In the genomic region with DNA sequence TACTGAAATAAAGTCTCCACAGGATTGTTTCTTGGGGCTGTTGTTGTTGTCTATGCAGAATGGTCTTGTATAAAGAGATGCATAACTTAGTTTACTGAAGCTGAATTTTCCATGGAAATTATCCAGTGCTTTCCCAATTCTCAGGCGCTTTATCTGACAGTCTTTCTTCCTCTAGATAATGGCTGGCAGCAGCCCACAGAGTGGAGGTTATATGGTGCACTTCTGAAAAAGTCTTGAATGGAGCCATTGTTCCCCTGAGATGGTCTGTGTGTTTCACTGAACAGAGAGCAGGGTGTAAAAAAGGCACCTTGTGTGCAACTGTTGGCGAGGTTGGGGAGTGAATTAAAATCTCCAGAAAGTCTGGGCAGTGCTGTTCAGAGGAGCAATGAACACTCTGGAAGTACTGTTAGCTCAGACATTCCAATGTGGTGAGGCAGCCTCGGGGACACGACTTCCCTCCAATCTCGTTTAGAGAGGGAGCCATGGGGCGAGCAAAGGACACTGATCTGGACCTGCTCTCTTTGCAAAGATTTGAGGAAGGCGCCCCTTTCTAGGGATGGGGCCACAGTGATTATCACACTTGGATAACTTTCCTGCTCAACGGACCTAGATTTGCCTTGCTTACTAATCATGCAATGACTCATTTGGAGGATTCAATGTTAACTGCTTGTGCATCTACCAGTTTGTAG, we compare ENCODE assay signal across 8 cellular contexts. TPM values are rescaled to one million over a fixed set of nuclear protein-coding genes. Genes with fewer than 3 reads are reported as not detected.
DNase-seq lines count a peak whose midpoint lies in the region; TF ChIP-seq lines count a peak whose summit lies in the region.

No MANE protein-coding gene starts in this region.

- H3K4me1 ChIP-seq in HEK293 (ENCODE audit: control insufficient read depth, insufficient read depth, low read length) (peaks cover 24% of the 10 kb centered on the region), skeletal muscle tissue (ENCODE audit: control insufficient read depth in 3 of 3, insufficient read depth in 3 of 3, low read length in 3 of 3) (peaks cover 11 to 34% (median 16%) of the 10 kb centered on the region in 3 donors)

- DNase-seq in brain microvascular endothelial cell (peak; percentile 79), inferior parietal cortex (ENCODE audit: extremely low spot score) (peak; percentile 14), DMS114 treated with DMSO at 0.1 percent for 48 hours (lab: John Stamatoyannopoulos, UW; ENCODE audit: unreplicated experiment) (no peak), T-helper 9 cell (no peak), NCI-H2029 treated with DMSO at 0.1 percent for 48 hours (lab: John Stamatoyannopoulos, UW) (no peak), middle frontal gyrus (ENCODE audit: extremely low spot score, low spot score) (no peak)

- H3K27me3 ChIP-seq in brain microvascular endothelial cell (replicated peaks) = no peaks in the 10 kb centered on the region
- no peaks in the 10 kb centered on the region for H3K27me3 ChIP-seq in skeletal muscle tissue (ENCODE audit: control insufficient read depth in 3 of 3, insufficient read depth in 3 of 3, low read length in 3 of 3)

- H3K36me3 ChIP-seq in HEK293 (ENCODE audit: control insufficient read depth in 2 of 2, insufficient read depth in 1 of 2, low read length in 2 of 2) = no peaks in the 10 kb centered on the region
- no peaks in the 10 kb centered on the region for H3K36me3 ChIP-seq in brain microvascular endothelial cell (replicated peaks)
- H3K36me3 ChIP-seq in skeletal muscle tissue (ENCODE audit: control insufficient read depth in 3 of 3, insufficient read depth in 3 of 3, low read length in 3 of 3) = no peaks in the 10 kb centered on the region

- H3K9ac ChIP-seq in skeletal muscle tissue (ENCODE audit: low read depth in 1 of 3, low read length in 3 of 3) = no peak overlapping the region

- H3K27ac ChIP-seq in HEK293 (ENCODE audit: extremely low read depth, low read depth, low read length) (peak overlapping the region; percentile 28; the same call in 1 of the 2 replicates), brain microvascular endothelial cell (peak overlapping the region; percentile 3), skeletal muscle tissue (ENCODE audit: low read depth, low read length) (peak overlapping the region; percentile 60)

- in situ Hi-C loops in brain microvascular endothelial cell (cut with HindIII; ENCODE audit: low pct_ligation_motif_present, low sequenced_read_pairs) = no loop called here

- no peaks in the 10 kb centered on the region for H3K9me3 ChIP-seq in HEK293 (ENCODE audit: control insufficient read depth, insufficient read depth, low read depth, low read length)
- no peaks in the 10 kb centered on the region for H3K9me3 ChIP-seq in skeletal muscle tissue (ENCODE audit: control insufficient read depth in 3 of 3, low read length in 3 of 3)

- CTCF ChIA-PET in HEK293 (lab: Yijun Ruan, JAX) = interaction anchor here (0.6 to 1.8 kb wide), 9 partner anchors 15 to 634 kb away, joined by 3 to 7 read pairs (median 4); no protein-coding TSS in a partner anchor

- no peak overlapping the region for H3K4me3 ChIP-seq in HEK293 (ENCODE audit: low read depth, low read length)
- no peak overlapping the region for H3K4me3 ChIP-seq in brain microvascular endothelial cell (ENCODE audit: low read depth, low read length)
- no peak overlapping the region for H3K4me3 ChIP-seq in skeletal muscle tissue (ENCODE audit: low read length in 3 of 3)

- POLR2A ChIA-PET in HEK293 (lab: Yijun Ruan, JAX) = interaction anchor here (0.9 kb wide), 2 partner anchors 38 to 57 kb away, joined by 3 to 4 read pairs; no protein-coding TSS in a partner anchor

- TF ChIP-seq CTCF in HEK293 (tag by site-specific recombination; IDR thresholded peaks at IDR 0.05) = no peak
- TF ChIP-seq CTCF in brain microvascular endothelial cell (IDR thresholded peaks at IDR 0.05; ENCODE audit: low read depth, low read length, missing control alignments) = no peak

TF ChIP-seq in HEK293, 187 proteins besides CTCF, POLR2A, EP300 and RAD21 (continues in another document):
- TF ChIP-seq, protein P1, sequence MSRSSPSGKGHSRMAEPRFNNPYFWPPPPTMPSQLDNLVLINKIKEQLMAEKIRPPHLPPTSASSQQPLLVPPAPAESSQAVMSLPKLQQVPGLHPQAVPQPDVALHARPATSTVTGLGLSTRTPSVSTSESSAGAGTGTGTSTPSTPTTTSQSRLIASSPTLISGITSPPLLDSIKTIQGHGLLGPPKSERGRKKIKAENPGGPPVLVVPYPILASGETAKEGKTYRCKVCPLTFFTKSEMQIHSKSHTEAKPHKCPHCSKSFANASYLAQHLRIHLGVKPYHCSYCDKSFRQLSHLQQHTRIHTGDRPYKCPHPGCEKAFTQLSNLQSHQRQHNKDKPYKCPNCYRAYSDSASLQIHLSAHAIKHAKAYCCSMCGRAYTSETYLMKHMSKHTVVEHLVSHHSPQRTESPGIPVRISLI (tag by site-specific recombination; IDR thresholded peaks at IDR 0.05) = no peak
- no peak for TF ChIP-seq ZSCAN16 (tag by site-specific recombination; IDR thresholded peaks at IDR 0.05)
- TF ChIP-seq BCL11B (tag by site-specific recombination; IDR thresholded peaks at IDR 0.05; ENCODE audit: low read depth) = no peak
- no peak for TF ChIP-seq ZNF202 (tag by site-specific recombination; IDR thresholded peaks at IDR 0.05; ENCODE audit: borderline replicate concordance)
- 0 out of 2 replicates have a peak, but pooled peaks have one; percentile 28 for TF ChIP-seq ZNF561 (tag by site-specific recombination; IDR thresholded peaks at IDR 0.05; ENCODE audit: borderline replicate concordance)
- TF ChIP-seq, protein P2, sequence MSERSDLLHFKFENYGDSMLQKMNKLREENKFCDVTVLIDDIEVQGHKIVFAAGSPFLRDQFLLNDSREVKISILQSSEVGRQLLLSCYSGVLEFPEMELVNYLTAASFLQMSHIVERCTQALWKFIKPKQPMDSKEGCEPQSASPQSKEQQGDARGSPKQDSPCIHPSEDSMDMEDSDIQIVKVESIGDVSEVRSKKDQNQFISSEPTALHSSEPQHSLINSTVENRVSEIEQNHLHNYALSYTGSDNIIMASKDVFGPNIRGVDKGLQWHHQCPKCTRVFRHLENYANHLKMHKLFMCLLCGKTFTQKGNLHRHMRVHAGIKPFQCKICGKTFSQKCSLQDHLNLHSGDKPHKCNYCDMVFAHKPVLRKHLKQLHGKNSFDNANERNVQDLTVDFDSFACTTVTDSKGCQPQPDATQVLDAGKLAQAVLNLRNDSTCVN (tag by site-specific recombination; optimal IDR thresholded peaks at IDR 0.05) = no peak
- TF ChIP-seq ZNF830 (tag by site-specific recombination; IDR thresholded peaks at IDR 0.05; ENCODE audit: low read depth) = no peak
- TF ChIP-seq ZNF335 (tag by site-specific recombination; conservative IDR thresholded peaks at IDR 0.05) = peak; percentile 53
- TF ChIP-seq, protein P3, sequence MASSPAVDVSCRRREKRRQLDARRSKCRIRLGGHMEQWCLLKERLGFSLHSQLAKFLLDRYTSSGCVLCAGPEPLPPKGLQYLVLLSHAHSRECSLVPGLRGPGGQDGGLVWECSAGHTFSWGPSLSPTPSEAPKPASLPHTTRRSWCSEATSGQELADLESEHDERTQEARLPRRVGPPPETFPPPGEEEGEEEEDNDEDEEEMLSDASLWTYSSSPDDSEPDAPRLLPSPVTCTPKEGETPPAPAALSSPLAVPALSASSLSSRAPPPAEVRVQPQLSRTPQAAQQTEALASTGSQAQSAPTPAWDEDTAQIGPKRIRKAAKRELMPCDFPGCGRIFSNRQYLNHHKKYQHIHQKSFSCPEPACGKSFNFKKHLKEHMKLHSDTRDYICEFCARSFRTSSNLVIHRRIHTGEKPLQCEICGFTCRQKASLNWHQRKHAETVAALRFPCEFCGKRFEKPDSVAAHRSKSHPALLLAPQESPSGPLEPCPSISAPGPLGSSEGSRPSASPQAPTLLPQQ (tag by site-specific recombination; IDR thresholded peaks at IDR 0.05) = peak; percentile 57
- TF ChIP-seq KLF8 (tag by site-specific recombination; IDR thresholded peaks at IDR 0.05) = peak; percentile 39; the same call in 1 of the 2 replicates
- no peak for TF ChIP-seq OSR2 (tag by site-specific recombination; IDR thresholded peaks at IDR 0.05)
- no peak for TF ChIP-seq ZNF23 (tag by site-specific recombination; IDR thresholded peaks at IDR 0.05; ENCODE audit: borderline replicate concordance)
- peak; percentile 91 for TF ChIP-seq ZNF266 (tag by site-specific recombination; IDR thresholded peaks at IDR 0.05; ENCODE audit: low read depth)
- peak; percentile 69 for TF ChIP-seq ZBTB17 (tag by site-specific recombination; IDR thresholded peaks at IDR 0.05)
- no peak for TF ChIP-seq ZNF146 (tag by site-specific recombination; IDR thresholded peaks at IDR 0.05)
- TF ChIP-seq GFI1B (tag by site-specific recombination; IDR thresholded peaks at IDR 0.05) = peak; percentile 72
- no peak for TF ChIP-seq ZFHX2 (tag by site-specific recombination; conservative IDR thresholded peaks at IDR 0.05)
- no peak for TF ChIP-seq ZNF423 (tag by site-specific recombination; IDR thresholded peaks at IDR 0.05)
- TF ChIP-seq ZNF302 (tag by site-specific recombination; IDR thresholded peaks at IDR 0.05; ENCODE audit: low read depth) = no peak
- TF ChIP-seq YY2 (tag by site-specific recombination; IDR thresholded peaks at IDR 0.05) = no peak
- TF ChIP-seq ZNF555 (tag by site-specific recombination; conservative IDR thresholded peaks at IDR 0.05) = no peak
- no peak for TF ChIP-seq SALL2 (tag by site-specific recombination; IDR thresholded peaks at IDR 0.05; ENCODE audit: borderline replicate concordance)
- TF ChIP-seq ZNF366 (tag by site-specific recombination; conservative IDR thresholded peaks at IDR 0.05) = peak; percentile 58; the same call in 1 of the 2 replicates
- no peak for TF ChIP-seq ZNF514 (tag by site-specific recombination; IDR thresholded peaks at IDR 0.05)
- no peak for TF ChIP-seq ZNF510 (tag by site-specific recombination; IDR thresholded peaks at IDR 0.05; ENCODE audit: insufficient replicate concordance)

RNA-seq across cellular contexts. Expression of a gene that starts 2.0 kb away (rescaled TPM):
- total RNA-seq in skeletal muscle tissue = 29.2 TPM

Comparison
In these comparisons a context has a peak if more than half of its experiments do, and no peak if none do; other contexts are left out.
1. H3K27ac ChIP-seq: peak in every context shown above with its lines; median percentile 60 in skeletal muscle tissue; 28 in HEK293; 3 in brain microvascular endothelial cell.
2. DNase-seq: peak in brain microvascular endothelial cell (single experiment) and inferior parietal cortex (single experiment); none in DMS114 treated with DMSO at 0.1 percent for 48 hours (single experiment), T-helper 9 cell (single experiment), NCI-H2029 treated with DMSO at 0.1 percent for 48 hours (single experiment) and middle frontal gyrus (single experiment).